8 cellular contexts compared by ENCODE assay signal in the genomic region with DNA sequence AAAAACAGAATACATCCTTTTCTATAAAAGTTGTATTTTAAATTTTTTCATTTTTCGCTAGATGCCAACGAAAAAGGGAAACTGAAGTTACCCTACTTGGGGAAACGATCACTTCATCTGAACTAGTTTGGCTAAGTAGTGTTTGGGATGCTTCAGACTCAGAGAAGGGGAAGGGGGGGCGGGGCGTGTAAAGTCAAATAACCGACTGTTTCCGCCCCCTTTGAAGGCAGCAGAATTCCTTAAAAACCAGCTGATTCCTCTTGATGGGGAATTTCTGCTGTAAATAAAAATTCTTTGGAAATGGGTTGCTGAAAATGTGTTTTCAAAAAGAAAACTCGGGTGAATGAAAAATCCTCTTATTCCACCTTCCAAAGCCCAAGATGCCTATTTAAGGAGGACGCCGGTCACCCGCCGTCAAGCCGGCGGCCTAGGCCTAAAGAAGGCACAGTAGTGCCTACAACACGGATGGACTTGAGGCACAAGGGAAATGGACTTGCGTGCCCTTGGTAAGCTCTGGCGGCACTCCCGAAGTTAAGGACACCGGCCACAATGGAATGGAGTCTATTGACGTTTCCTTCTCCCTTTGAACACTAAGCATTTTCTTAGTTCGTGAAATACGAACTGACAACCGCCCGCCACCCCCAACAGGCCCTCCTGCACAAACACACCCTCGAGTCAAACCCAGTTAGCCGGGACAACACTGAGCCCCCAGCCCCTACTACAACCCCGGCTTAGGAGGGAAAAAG. TPM values are rescaled to one million over a fixed set of nuclear protein-coding genes. Genes with fewer than 3 reads are reported as not detected.
DNase-seq lines count a peak whose midpoint lies in the region; ATAC-seq and TF ChIP-seq lines count a peak whose summit lies in the region.

No MANE protein-coding gene starts in this region.

- intact Hi-C loops in OCI-LY7 (cut with micrococcal nuclease; ENCODE audit: unreplicated experiment) = loop anchor here (5.0 kb wide), 1 partner anchor 190 kb away; the partner anchor contains the start of gene SH2B3
- intact Hi-C loops in head of caudate nucleus (cut with DNase I) = no loop called here

- peak overlapping the region; percentile 88 for H3K4me3 Mint-ChIP-seq in activated naive CD8-positive, alpha-beta T cell treated with anti-CD3 and anti-CD28 coated beads, Interleukin-2, amount 50 U/mL, for 24 hours

- TSS peak; percentile 59 for BruUV-seq in OCI-LY7 (replicated peaks; lab: Mats Ljungman, UMichigan)

- H3K27me3 Mint-ChIP-seq in activated naive CD8-positive, alpha-beta T cell treated with anti-CD3 and anti-CD28 coated beads, Interleukin-2, amount 50 U/mL, for 24 hours = no peaks in the 10 kb centered on the region

- peak overlapping the region; percentile 98 for H3K4me3 ChIP-seq in HL-60 (replicated peaks; ENCODE audit: insufficient read depth, low read length)
- peak overlapping the region; percentile 97 for H3K4me3 ChIP-seq in OCI-LY7 (ENCODE audit: low read depth, low read length, poor library complexity, severe bottlenecking)

- H3K27ac Mint-ChIP-seq in activated naive CD8-positive, alpha-beta T cell treated with anti-CD3 and anti-CD28 coated beads, Interleukin-2, amount 50 U/mL, for 24 hours = peak overlapping the region; percentile 69

- POLR2A ChIA-PET in OCI-LY7 (lab: Charles Lee) = no interaction called here

- DNase-seq in CMK (ENCODE audit: low read depth) (peak; percentile 12), HL-60 (ENCODE audit: low read depth in 1 of 2, low spot score in 1 of 2) (peak; percentile 34 to 66), OCI-LY7 (ENCODE audit: low spot score) (peak; percentile 59), head of caudate nucleus (peak in 40 of 42 donors; percentile 11 to 70 (median 38)), nucleus accumbens (lab: John Stamatoyannopoulos, UW) (peak in 43 of 56 donors; percentile 4 to 65 (median 32))
- peak; percentile 20 for DNase-seq in activated naive CD8-positive, alpha-beta T cell treated with anti-CD3 and anti-CD28 coated beads, Interleukin-2, amount 50 U/mL, for 24 hours

- H3K36me3 Mint-ChIP-seq in activated naive CD8-positive, alpha-beta T cell treated with anti-CD3 and anti-CD28 coated beads, Interleukin-2, amount 50 U/mL, for 24 hours (ENCODE audit: low read depth) = peaks cover 5% of the 10 kb centered on the region

- peaks cover 11% of the 10 kb centered on the region; the same call in 1 of the 2 replicates for H3K36me3 ChIP-seq in OCI-LY7 (ENCODE audit: insufficient read depth, low read length)

- peaks cover 67% of the 10 kb centered on the region for H3K79me2 ChIP-seq in OCI-LY7 (ENCODE audit: insufficient read depth, low read depth, low read length)

- H3K27me3 ChIP-seq in HL-60 (ENCODE audit: insufficient read depth, poor library complexity, severe bottlenecking) = no peaks in the 10 kb centered on the region

- no peaks in the 10 kb centered on the region for H3K9me2 ChIP-seq in OCI-LY7 (ENCODE audit: insufficient read depth, low read length)

- CTCF ChIA-PET in OCI-LY7 (lab: Charles Lee; ENCODE audit: unreplicated experiment) = no interaction called here

- H3K4me1 ChIP-seq in OCI-LY7 (ENCODE audit: insufficient read depth, low read length, poor library complexity, severe bottlenecking) = peaks cover 38% of the 10 kb centered on the region

- no peaks in the 10 kb centered on the region for H3K9me3 Mint-ChIP-seq in activated naive CD8-positive, alpha-beta T cell treated with anti-CD3 and anti-CD28 coated beads, Interleukin-2, amount 50 U/mL, for 24 hours

- H2AFZ ChIP-seq in OCI-LY7 (ENCODE audit: low read length) = no peak overlapping the region

- no peak for ATAC-seq in activated naive CD8-positive, alpha-beta T cell treated with anti-CD3 and anti-CD28 coated beads, Interleukin-2, amount 50 U/mL, for 24 hours
- ATAC-seq in HG03097 (IDR thresholded peaks at IDR 0.05; ENCODE audit: low FRiP score, unreplicated experiment) = no peak
- ATAC-seq in HG03571 (IDR thresholded peaks at IDR 0.05; ENCODE audit: unreplicated experiment) = no peak

- H3K27ac ChIP-seq in HL-60 (replicated peaks) = peak overlapping the region; percentile 90
- H3K27ac ChIP-seq in OCI-LY7 (ENCODE audit: low read depth, low read length, poor library complexity, severe bottlenecking) = peak overlapping the region; percentile 57

- no peak for TF ChIP-seq CTCF in HL-60 (IDR thresholded peaks at IDR 0.05; ENCODE audit: insufficient read depth, low read length)
- no peak for TF ChIP-seq CTCF in OCI-LY7 (conservative IDR thresholded peaks at IDR 0.05; ENCODE audit: low read length)

- H3K9me3 ChIP-seq in OCI-LY7 (ENCODE audit: low read length) = no peaks in the 10 kb centered on the region

- peaks cover 26% of the 10 kb centered on the region for H4K20me1 ChIP-seq in OCI-LY7 (ENCODE audit: insufficient read depth, low read length)

- H3K4me2 ChIP-seq in OCI-LY7 (ENCODE audit: low read length) = peak overlapping the region; percentile 82

- H3K4me1 Mint-ChIP-seq in activated naive CD8-positive, alpha-beta T cell treated with anti-CD3 and anti-CD28 coated beads, Interleukin-2, amount 50 U/mL, for 24 hours = peaks cover 45% of the 10 kb centered on the region

RNA-seq across cellular contexts. Expression of gene ATXN2, which starts 2.0 kb away (rescaled TPM):
- total RNA-seq in OCI-LY7 (2014; rRNA removed; shearing (Covaris generic)) = 21.2 and 36.1 TPM in 2 replicates
- total RNA-seq in OCI-LY7 (2022) = 81.4 and 89.0 TPM in 2 replicates
